Comparison of ENCODE assay signal across 15 cellular contexts in the genomic region with DNA sequence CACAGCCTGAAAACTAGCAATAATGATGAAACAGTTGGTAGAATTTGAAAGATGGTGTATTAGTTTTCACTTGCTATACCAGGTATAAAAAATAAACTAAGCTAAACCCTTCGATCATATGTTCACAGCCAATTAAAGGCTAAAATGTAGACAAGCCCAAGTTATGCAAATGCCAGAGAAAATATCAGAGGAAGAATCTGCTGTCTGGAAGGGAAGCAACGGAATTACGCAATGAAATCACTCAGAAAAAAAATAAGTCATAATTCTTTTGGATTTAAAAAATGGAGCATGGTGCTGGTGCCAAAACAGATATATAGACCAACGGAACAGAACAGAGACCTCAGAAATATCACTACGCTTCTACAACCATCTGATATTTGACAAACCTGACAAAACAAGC.
"Had no signal": no experiment of that assay in that cellular context is flagged by ENCODE, and none has a peak within 500 bp of the region (broad histone marks: within the 10 kb centered on the region; RNA-seq: fewer than 3 reads in every experiment).

No MANE protein-coding gene starts in this region.

- H3K9ac ChIP-seq: neural progenitor cell had no signal

- H3K36me3 Mint-ChIP-seq: activated naive CD8-positive, alpha-beta T cell; neural progenitor cell had no signal

- H3K4me1 ChIP-seq: body of pancreas, gastroesophageal sphincter, left ventricle myocardium inferior, neural progenitor cell, thyroid gland had no signal

- DNase-seq: activated CD4-positive, alpha-beta T cell treated with anti-CD3 and anti-CD28 coated beads, Interleukin-2, amount 50 U/mL, for 4 hours; body of pancreas; dorsolateral prefrontal cortex; heart left ventricle; kidney glomerular epithelial cell; left ventricle myocardium inferior; stimulated activated CD4-positive, alpha-beta T cell treated with anti-CD3 and anti-CD28 coated beads, Interleukin-2, amount 100 ng/mL, for 24 hours; stimulated activated naive CD4-positive, alpha-beta T cell treated with Interleukin-2 at 50 U/mL for 16 hours; T-helper 2 cell; thyroid gland had no signal

- H3K27me3 Mint-ChIP-seq: activated naive CD8-positive, alpha-beta T cell; progenitor cell of endocrine pancreas had no signal

- H3K27me3 ChIP-seq: body of pancreas, gastroesophageal sphincter, heart left ventricle, neural progenitor cell, thyroid gland had no signal

- H3K4me3 Mint-ChIP-seq: activated naive CD8-positive, alpha-beta T cell; activated T-helper 1 cell treated with anti-CD3 and anti-CD28 coated beads, Interleukin-12 subunit alpha, Interleukin-12 subunit beta, Interleukin-2, Interleukin-4 antibody, amounts not matched to agents 30 ng/mL and 10 ng/mL and 1 ng/mL, durations not matched to agents 14 hours and 24 hours and 36 hours; neural progenitor cell had no signal

- H3K27ac Mint-ChIP-seq: activated naive CD8-positive, alpha-beta T cell; activated T-helper 1 cell treated with anti-CD3 and anti-CD28 coated beads, Interleukin-12 subunit alpha, Interleukin-12 subunit beta, Interleukin-2, Interleukin-4 antibody, amounts not matched to agents 30 ng/mL and 10 ng/mL and 1 ng/mL, durations not matched to agents 14 hours and 24 hours and 36 hours; neural progenitor cell; progenitor cell of endocrine pancreas had no signal

- H3K4me3 ChIP-seq: body of pancreas, dorsolateral prefrontal cortex, gastroesophageal sphincter, heart left ventricle, left ventricle myocardium inferior, neural progenitor cell, thyroid gland had no signal

- H3K36me3 ChIP-seq: gastroesophageal sphincter, heart left ventricle, left ventricle myocardium inferior, neural progenitor cell, thyroid gland had no signal

- H3K9me3 ChIP-seq: body of pancreas, gastroesophageal sphincter, heart left ventricle, left ventricle myocardium inferior, thyroid gland had no signal
